In genomic region chr10:129440722-129441316, GRCh38 we compare ENCODE assay signal across 27 cellular contexts.
"Had no signal": no experiment of that assay in that cellular context is flagged by ENCODE, and none has a peak within 500 bp of the region (broad histone marks: within the 10 kb centered on the region; RNA-seq: fewer than 3 reads in every experiment).

No MANE protein-coding gene starts in this region.

- H3K4me1 ChIP-seq: parathyroid adenoma, psoas muscle, right lobe of liver, sigmoid colon, stomach, thyroid gland, tibial nerve, upper lobe of left lung, vagina had no signal

- H3K4me3 ChIP-seq: ovary, psoas muscle, right lobe of liver, sigmoid colon, stomach, thoracic aorta, thyroid gland, tibial nerve, upper lobe of left lung, vagina had no signal

- H3K9me3 ChIP-seq: ovary, psoas muscle, right lobe of liver, sigmoid colon, thoracic aorta, thyroid gland, tibial nerve, upper lobe of left lung, vagina had no signal

- H3K36me3 Mint-ChIP-seq: natural killer cell; stimulated activated effector memory CD8-positive, alpha-beta T cell treated with anti-CD3 and anti-CD28 coated beads, Interleukin-12 subunit alpha, Interleukin-12 subunit beta, amount 100 ng/mL, for 72 hours; stimulated activated naive B cell treated with anti-CD40 and anti-IgM and Interleukin-4, amounts not matched to agents 10 μg/mL and 1 μg/mL and 100 μg/mL, for 72 hours had no signal

- H2AFZ ChIP-seq: parathyroid adenoma had no signal

- H3K4me3 Mint-ChIP-seq: natural killer cell; nephron; stimulated activated effector memory CD8-positive, alpha-beta T cell treated with anti-CD3 and anti-CD28 coated beads, Interleukin-12 subunit alpha, Interleukin-12 subunit beta, amount 100 ng/mL, for 72 hours; stimulated activated naive B cell treated with anti-CD40 and anti-IgM and Interleukin-4, amounts not matched to agents 10 μg/mL and 1 μg/mL and 100 μg/mL, for 72 hours; stimulated activated naive CD8-positive, alpha-beta T cell treated with anti-CD3 and anti-CD28 coated beads, Interleukin-15, Interleukin-2, amounts not matched to agents 100 ng/mL and 50 ng/mL, for 24 hours had no signal

- H3K27ac ChIP-seq: ovary, parathyroid adenoma, psoas muscle, right lobe of liver, sigmoid colon, stomach, thoracic aorta, thyroid gland, tibial nerve, upper lobe of left lung, vagina had no signal

- H3K27me3 Mint-ChIP-seq: stimulated activated naive CD8-positive, alpha-beta T cell treated with anti-CD3 and anti-CD28 coated beads, Interleukin-15, Interleukin-2, amounts not matched to agents 100 ng/mL and 50 ng/mL, for 24 hours had no signal

- H3K27me3 ChIP-seq: ovary, right lobe of liver, sigmoid colon, thyroid gland, tibial nerve, upper lobe of left lung, vagina had no signal

- H3K9ac ChIP-seq: parathyroid adenoma had no signal

- H3K27ac Mint-ChIP-seq: natural killer cell; nephron; progenitor cell of endocrine pancreas; stimulated activated effector memory CD8-positive, alpha-beta T cell treated with anti-CD3 and anti-CD28 coated beads, Interleukin-12 subunit alpha, Interleukin-12 subunit beta, amount 100 ng/mL, for 72 hours; stimulated activated naive B cell treated with anti-CD40 and anti-IgM and Interleukin-4, amounts not matched to agents 10 μg/mL and 1 μg/mL and 100 μg/mL, for 72 hours; stimulated activated naive CD8-positive, alpha-beta T cell treated with anti-CD3 and anti-CD28 coated beads, Interleukin-15, Interleukin-2, amounts not matched to agents 100 ng/mL and 50 ng/mL, for 24 hours had no signal

- ATAC-seq: natural killer cell; psoas muscle; right cardiac atrium; right lobe of liver; stimulated activated naive B cell treated with anti-CD40 and anti-IgM and Interleukin-4, amounts not matched to agents 10 μg/mL and 1 μg/mL and 100 μg/mL, for 72 hours had no signal

- H3K79me2 ChIP-seq: parathyroid adenoma had no signal

- H3K9me3 Mint-ChIP-seq: natural killer cell; stimulated activated effector memory CD8-positive, alpha-beta T cell treated with anti-CD3 and anti-CD28 coated beads, Interleukin-12 subunit alpha, Interleukin-12 subunit beta, amount 100 ng/mL, for 72 hours; stimulated activated naive B cell treated with anti-CD40 and anti-IgM and Interleukin-4, amounts not matched to agents 10 μg/mL and 1 μg/mL and 100 μg/mL, for 72 hours; stimulated activated naive CD8-positive, alpha-beta T cell treated with anti-CD3 and anti-CD28 coated beads, Interleukin-15, Interleukin-2, amounts not matched to agents 100 ng/mL and 50 ng/mL, for 24 hours had no signal

- H3K4me1 Mint-ChIP-seq: natural killer cell; nephron; stimulated activated effector memory CD8-positive, alpha-beta T cell treated with anti-CD3 and anti-CD28 coated beads, Interleukin-12 subunit alpha, Interleukin-12 subunit beta, amount 100 ng/mL, for 72 hours; stimulated activated naive B cell treated with anti-CD40 and anti-IgM and Interleukin-4, amounts not matched to agents 10 μg/mL and 1 μg/mL and 100 μg/mL, for 72 hours had no signal

- H3K36me3 ChIP-seq: ovary, right lobe of liver, sigmoid colon, stomach, thoracic aorta, thyroid gland, tibial nerve, upper lobe of left lung, vagina had no signal

- DNase-seq: natural killer cell; occipital lobe; ovary; posterior cingulate gyrus; psoas muscle; right cardiac atrium; right lobe of liver; sigmoid colon; small intestine; stimulated activated CD4-positive, alpha-beta T cell treated with anti-CD3 and anti-CD28 coated beads, Interleukin-15, amount 100 ng/mL, for 24 hours; stimulated activated CD4-positive, alpha-beta T cell treated with anti-CD3 and anti-CD28 coated beads, Interleukin-2, amount 100 ng/mL, for 24 hours; stimulated activated CD4-positive, alpha-beta T cell treated with anti-CD3 and anti-CD28 coated beads, Interleukin-2, amount 100 ng/mL, for 48 hours; stimulated activated CD4-positive, alpha-beta T cell treated with anti-CD3 and anti-CD28 coated beads, Interleukin-4, amount 100 ng/mL, for 24 hours; stimulated activated naive B cell treated with anti-CD40 and anti-IgM and Interleukin-4, amounts not matched to agents 10 μg/mL and 1 μg/mL and 100 μg/mL, for 72 hours; stimulated activated naive CD4-positive, alpha-beta T cell treated with Interleukin-2 at 50 U/mL for 16 hours; stomach; thyroid gland; trophoblast cell had no signal
